Comparison of ENCODE assay signal across 25 cellular contexts in the genomic region with DNA sequence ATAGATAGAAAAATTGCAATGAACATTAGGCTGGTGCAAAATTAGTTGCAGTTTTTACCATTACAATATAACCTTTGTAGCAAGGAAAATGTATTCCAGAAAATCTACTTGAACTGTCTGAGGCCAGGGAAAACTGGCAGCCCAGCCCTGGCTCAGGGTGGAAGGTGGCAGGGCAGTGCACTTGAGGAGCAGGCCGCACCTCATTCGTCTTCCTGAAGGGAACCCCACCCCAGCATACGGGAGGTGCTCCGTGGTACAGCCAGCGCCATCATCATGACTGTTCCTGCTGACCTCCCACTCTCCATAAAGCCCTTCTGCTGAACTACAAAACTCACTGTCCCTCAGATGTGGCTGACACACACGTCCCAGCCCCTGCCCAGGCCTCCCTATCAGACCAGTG.
"Had no signal": no experiment of that assay in that cellular context is flagged by ENCODE, and none has a peak within 500 bp of the region (broad histone marks: within the 10 kb centered on the region; RNA-seq: fewer than 3 reads in every experiment).

No MANE protein-coding gene starts in this region.

- H3K27me3 ChIP-seq: hepatocyte, spleen, thyroid gland, upper lobe of right lung had no signal

- H3K9me3 Mint-ChIP-seq: activated naive CD4-positive, alpha-beta T cell treated with anti-CD3 and anti-CD28 coated beads, Interleukin-2, amount 50 U/mL, for 24 hours; activated T-helper 1 cell treated with anti-CD3 and anti-CD28 coated beads, Interleukin-12 subunit alpha, Interleukin-12 subunit beta, Interleukin-2, Interleukin-4 antibody, amounts not matched to agents 30 ng/mL and 10 ng/mL and 1 ng/mL, durations not matched to agents 14 hours and 24 hours and 36 hours; brain; dendritic cell treated with granulocyte-macrophage colony-stimulating factor and Interleukin-4, amounts not matched to agents 40 ng/mL and 50 ng/mL, for 4 days; immature natural killer cell; mesothelial cell of epicardium; T-cell; WTC11 had no signal

- H3K4me1 ChIP-seq: spleen, upper lobe of right lung had no signal

- H3K4me3 ChIP-seq: hepatocyte, spleen, thyroid gland, upper lobe of right lung had no signal

- DNase-seq: activated CD4-positive, alpha-beta T cell treated with anti-CD3 and anti-CD28 coated beads for 36 hours; activated CD4-positive, alpha-beta T cell treated with anti-CD3 and anti-CD28 coated beads, Interleukin-2, amount 50 U/mL, for 48 hours; activated gamma-delta T cell; anterior cingulate cortex; effector CD4-positive, alpha-beta T cell; erythroblast; foreskin fibroblast; immature natural killer cell; left ventricle myocardium superior; mammary epithelial cell; occipital lobe; spleen; stimulated activated CD4-positive, alpha-beta T cell treated with anti-CD3 and anti-CD28 coated beads, Interleukin-4, amount 100 ng/mL, for 1 hour; stimulated activated naive CD8-positive, alpha-beta T cell treated with anti-CD3 and anti-CD28 coated beads, Interleukin-15, Interleukin-2, amounts not matched to agents 100 U/mL and 50 U/mL, for 24 hours; substantia nigra; T-cell; thyroid gland; upper lobe of right lung had no signal

- H3K27me3 Mint-ChIP-seq: activated CD4-positive, alpha-beta T cell treated with anti-CD3 and anti-CD28 coated beads for 36 hours; activated naive CD4-positive, alpha-beta T cell treated with anti-CD3 and anti-CD28 coated beads, Interleukin-2, amount 50 U/mL, for 24 hours; dendritic cell treated with granulocyte-macrophage colony-stimulating factor and Interleukin-4, amounts not matched to agents 40 ng/mL and 50 ng/mL, for 4 days; T-cell had no signal

- H3K27ac Mint-ChIP-seq: activated CD4-positive, alpha-beta T cell treated with anti-CD3 and anti-CD28 coated beads for 36 hours; activated naive CD4-positive, alpha-beta T cell treated with anti-CD3 and anti-CD28 coated beads, Interleukin-2, amount 50 U/mL, for 24 hours; activated T-helper 1 cell treated with anti-CD3 and anti-CD28 coated beads, Interleukin-12 subunit alpha, Interleukin-12 subunit beta, Interleukin-2, Interleukin-4 antibody, amounts not matched to agents 30 ng/mL and 10 ng/mL and 1 ng/mL, durations not matched to agents 14 hours and 24 hours and 36 hours; brain; dendritic cell treated with granulocyte-macrophage colony-stimulating factor and Interleukin-4, amounts not matched to agents 40 ng/mL and 50 ng/mL, for 4 days; mesothelial cell of epicardium; T-cell; WTC11 had no signal

- H3K4me1 Mint-ChIP-seq: activated CD4-positive, alpha-beta T cell treated with anti-CD3 and anti-CD28 coated beads for 36 hours; activated naive CD4-positive, alpha-beta T cell treated with anti-CD3 and anti-CD28 coated beads, Interleukin-2, amount 50 U/mL, for 24 hours; mesothelial cell of epicardium; T-cell; WTC11 had no signal

- H3K4me3 Mint-ChIP-seq: activated CD4-positive, alpha-beta T cell treated with anti-CD3 and anti-CD28 coated beads for 36 hours; activated naive CD4-positive, alpha-beta T cell treated with anti-CD3 and anti-CD28 coated beads, Interleukin-2, amount 50 U/mL, for 24 hours; activated T-helper 1 cell treated with anti-CD3 and anti-CD28 coated beads, Interleukin-12 subunit alpha, Interleukin-12 subunit beta, Interleukin-2, Interleukin-4 antibody, amounts not matched to agents 30 ng/mL and 10 ng/mL and 1 ng/mL, durations not matched to agents 14 hours and 24 hours and 36 hours; brain; dendritic cell treated with granulocyte-macrophage colony-stimulating factor and Interleukin-4, amounts not matched to agents 40 ng/mL and 50 ng/mL, for 4 days; immature natural killer cell; mesothelial cell of epicardium; T-cell; WTC11 had no signal

- H3K9me3 ChIP-seq: spleen, thyroid gland, upper lobe of right lung had no signal

- ATAC-seq: activated CD4-positive, alpha-beta T cell treated with anti-CD3 and anti-CD28 coated beads for 36 hours; stimulated activated naive CD8-positive, alpha-beta T cell treated with anti-CD3 and anti-CD28 coated beads, Interleukin-15, Interleukin-2, amounts not matched to agents 100 U/mL and 50 U/mL, for 24 hours; T-cell; upper lobe of right lung; WTC11 had no signal

- H3K27ac ChIP-seq: hepatocyte, spleen, thyroid gland, upper lobe of right lung had no signal
